In genomic region chr16:57064995-57065394, GRCh38 we compare ENCODE assay signal across 23 cellular contexts.
"Had no signal": no experiment of that assay in that cellular context is flagged by ENCODE, and none has a peak within 500 bp of the region (broad histone marks: within the 10 kb centered on the region; RNA-seq: fewer than 3 reads in every experiment).

No MANE protein-coding gene starts in this region.

- H3K4me1 ChIP-seq: breast epithelium, prostate gland had no signal

- H3K27ac Mint-ChIP-seq: activated naive CD4-positive, alpha-beta T cell treated with anti-CD3 and anti-CD28 coated beads for 36 hours; type B pancreatic cell had no signal

- H3K4me3 ChIP-seq: adrenal gland, breast epithelium, gastrocnemius medialis, heart right ventricle, left ventricle myocardium inferior, prostate gland, right atrium auricular region, stomach had no signal

- ATAC-seq: activated T-helper 17 cell treated with anti-CD3 and anti-CD28 coated beads, Interleukin-2, amount 50 U/mL, for 72 hours; esophagus mucosa; gastrocnemius medialis; heart right ventricle had no signal

- DNase-seq: activated naive CD4-positive, alpha-beta T cell treated with anti-CD3 and anti-CD28 coated beads for 36 hours; activated T-cell treated with anti-CD3 and anti-CD28 coated beads for 4 hours; adrenal gland; cerebellar nuclear complex; cortex of kidney; gastrocnemius medialis; heart right ventricle; immature natural killer cell; kidney glomerular epithelial cell; left ventricle myocardium inferior; mammary epithelial cell; midbrain; stimulated activated CD4-positive, alpha-beta T cell treated with anti-CD3 and anti-CD28 coated beads, Interleukin-12 subunit alpha, Interleukin-12 subunit beta, amount 100 ng/mL, for 4 hours; stimulated activated CD4-positive, alpha-beta T cell treated with anti-CD3 and anti-CD28 coated beads, Interleukin-1b, Interleukin-23, amount 100 ng/mL, for 48 hours; stimulated activated CD8-positive, alpha-beta memory T cell treated with anti-CD3 and anti-CD28 coated beads, Interleukin-4, amount 100 ng/mL, for 48 hours; stomach had no signal

- H3K9me3 ChIP-seq: adrenal gland, breast epithelium, gastrocnemius medialis, left ventricle myocardium inferior, prostate gland, right atrium auricular region, stomach had no signal

- H3K36me3 ChIP-seq: adrenal gland, breast epithelium, gastrocnemius medialis, prostate gland, right atrium auricular region had no signal

- H3K9me3 Mint-ChIP-seq: activated naive CD4-positive, alpha-beta T cell treated with anti-CD3 and anti-CD28 coated beads for 36 hours; activated T-helper 17 cell treated with anti-CD3 and anti-CD28 coated beads, Interleukin-2, amount 50 U/mL, for 72 hours; T-helper 1 cell treated with Interleukin-12 subunit alpha and Interleukin-12 subunit beta and Interleukin-4 antibody, amounts not matched to agents 30 μg/mL and 1 μg/mL, for 36 hours; type B pancreatic cell had no signal

- H3K27me3 ChIP-seq: adrenal gland, breast epithelium, gastrocnemius medialis, heart right ventricle, right atrium auricular region, stomach had no signal

- H3K36me3 Mint-ChIP-seq: type B pancreatic cell had no signal

- H3K4me3 Mint-ChIP-seq: activated naive CD4-positive, alpha-beta T cell treated with anti-CD3 and anti-CD28 coated beads for 36 hours; activated T-helper 17 cell treated with anti-CD3 and anti-CD28 coated beads, Interleukin-2, amount 50 U/mL, for 72 hours; immature natural killer cell; T-helper 1 cell treated with Interleukin-12 subunit alpha and Interleukin-12 subunit beta and Interleukin-4 antibody, amounts not matched to agents 30 μg/mL and 1 μg/mL, for 36 hours; type B pancreatic cell had no signal

- H3K27me3 Mint-ChIP-seq: activated T-helper 17 cell treated with anti-CD3 and anti-CD28 coated beads, Interleukin-2, amount 50 U/mL, for 72 hours had no signal

- H3K27ac ChIP-seq: adrenal gland, breast epithelium, gastrocnemius medialis, heart right ventricle, left ventricle myocardium inferior, prostate gland, right atrium auricular region, stomach had no signal
